8 cellular contexts compared by ENCODE assay signal in genomic region chr7:76201732-76202665, GRCh38. TPM values are rescaled to one million over a fixed set of nuclear protein-coding genes. Genes with fewer than 3 reads are reported as not detected.
DNase-seq lines count a peak whose midpoint lies in the region; ATAC-seq and TF ChIP-seq lines count a peak whose summit lies in the region.

Gene SRRM3 (plus strand): TSS chr7:76201896. CDS start chr7:76235067, 33,171 bp downstream.

- no peak within 1 kb of the TSS for H3K4me3 ChIP-seq in choroid plexus epithelial cell (ENCODE audit: low read depth, low read length)

- peak; percentile 54 for TF ChIP-seq CTCF in choroid plexus epithelial cell (conservative IDR thresholded peaks at IDR 0.05; ENCODE audit: low read depth, low read length)

- intact Hi-C loops in left colon (cut with DNase I, micrococcal nuclease): no loop called here

- ATAC-seq in HG03175 (IDR thresholded peaks at IDR 0.05; ENCODE audit: unreplicated experiment): peak; percentile 62
- ATAC-seq in left colon: peak; percentile 95

- in situ Hi-C loops in G401 (cut with HindIII; ENCODE audit: low sequenced_read_pairs): loop anchor here (10.0 kb wide), 1 partner anchor 103 kb away; the partner anchor contains the start of gene HSPB1

- DNase-seq in G401 (ENCODE audit: low spot score): peak; percentile 78
- peak; percentile 55 for DNase-seq in NCI-H510A (lab: John Stamatoyannopoulos, UW)
- peak; percentile 89 for DNase-seq in activated CD4-positive, alpha-beta T cell treated with anti-CD3 and anti-CD28 coated beads for 48 hours
- DNase-seq in choroid plexus epithelial cell (ENCODE audit: low read depth): peak; percentile 82
- DNase-seq in left colon: peak; percentile 54 to 79
- DNase-seq in stimulated activated CD4-positive, alpha-beta T cell treated with anti-CD3 and anti-CD28 coated beads, Interleukin-2, amount 100 ng/mL, for 24 hours: peak; percentile 88
- no peak for DNase-seq in OCI-M2 (lab: John Stamatoyannopoulos, UW; ENCODE audit: unreplicated experiment)

RNA-seq across cellular contexts. Expression of gene SRRM3, which starts in this region (rescaled TPM):
- 5.8 and 8.5 TPM in 2 replicates for total RNA-seq in G401 (2014; rRNA removed; shearing (Covaris generic))
- under 1 TPM; 0.92 to 0.95 TPM for total RNA-seq in left colon

Comparison
In these comparisons a context has a peak if more than half of its experiments do, and no peak if none do; other contexts are left out.
1. Peak in DNase-seq and ATAC-seq in left colon; RNA of the gene not detected or under 1 TPM.